ENCODE assay signal across 13 cellular contexts in genomic region chr2:172248381-172249173, GRCh38.
DNase-seq lines count a peak whose midpoint lies in the region; TF ChIP-seq lines count a peak whose summit lies in the region.
"Had no signal": no experiment of that assay in that cellular context is flagged by ENCODE, and none has a peak within 500 bp of the region (broad histone marks: within the 10 kb centered on the region; RNA-seq: fewer than 3 reads in every experiment).

No MANE protein-coding gene starts in this region.

- WGBS in neuronal stem cell (ENCODE audit: extremely low coverage in 2 of 2, insufficient read length in 2 of 2, insufficient replicate concordance in 1 of 2), 2 donors = no CpG with 5 or more reads among the region's 5 CpGs

- no peak overlapping the region for H4K91ac ChIP-seq in neuronal stem cell (ENCODE audit: low read depth, low read length, poor library complexity)

- H3K4ac ChIP-seq in neuronal stem cell (ENCODE audit: low read length) = no peak overlapping the region

- no peak overlapping the region for H3K14ac ChIP-seq in neuronal stem cell (ENCODE audit: low read length)

- no peak overlapping the region for H3K18ac ChIP-seq in neuronal stem cell (ENCODE audit: low read length)

- peak; percentile 97 for DNase-seq in ELR (ENCODE audit: low read depth)
- DNase-seq in NCI-H69 (lab: John Stamatoyannopoulos, UW) = peak; percentile 34
- DNase-seq in dermis blood vessel endothelial cell = peak; percentile 46
- DNase-seq in neuronal stem cell (ENCODE audit: low spot score) = no peak
- DNase-seq in NCI-H345 treated with DMSO at 0.1 percent for 48 hours (lab: John Stamatoyannopoulos, UW; ENCODE audit: unreplicated experiment) = no peak
- no peak for DNase-seq in NCI-H774 (lab: John Stamatoyannopoulos, UW)
- DNase-seq in brain microvascular endothelial cell = no peak
- DNase-seq in NCI-H187 treated with DMSO at 0.1 percent for 48 hours (lab: John Stamatoyannopoulos, UW) = no peak
- DNase-seq: activated naive CD8-positive, alpha-beta T cell treated with anti-CD3 and anti-CD28 coated beads, Interleukin-2, amount 50 U/mL, for 24 hours; CD4-positive, alpha-beta T cell; colonic mucosa; foreskin melanocyte; naive B cell had no signal

- H3K4me1 ChIP-seq in neuronal stem cell (ENCODE audit: control insufficient read depth in 2 of 2, insufficient read depth in 1 of 2, low read depth in 1 of 2, low read length in 2 of 2) = peaks cover 7 to 35% of the 10 kb centered on the region in 2 donors
- H3K4me1 ChIP-seq: colonic mucosa had no signal

- H3K4me2 ChIP-seq in neuronal stem cell (ENCODE audit: insufficient read depth, low read length, poor library complexity, severe bottlenecking) = no peak overlapping the region

- H3K4me3 ChIP-seq in neuronal stem cell (ENCODE audit: low read length in 2 of 2) (no peak overlapping the region), brain microvascular endothelial cell (ENCODE audit: low read depth, low read length) (no peak overlapping the region)
- H3K4me3 ChIP-seq: colonic mucosa had no signal

- H3K79me1 ChIP-seq in neuronal stem cell (ENCODE audit: low read depth, low read length) = no peaks in the 10 kb centered on the region

- peak overlapping the region; percentile 19 for H2AFZ ChIP-seq in neuronal stem cell (ENCODE audit: low read length)

- H3K9ac ChIP-seq in neuronal stem cell (ENCODE audit: low read depth, low read length, poor library complexity) = no peak overlapping the region

- no peak overlapping the region for H4K8ac ChIP-seq in neuronal stem cell (ENCODE audit: low read depth, low read length)

- H3K9me3 ChIP-seq in neuronal stem cell (replicated peaks in 1 of 2; ENCODE audit: control insufficient read depth in 2 of 2, insufficient read depth in 1 of 2, low read depth in 1 of 2, low read length in 2 of 2) = no peaks in the 10 kb centered on the region
- H3K9me3 ChIP-seq: colonic mucosa had no signal

- no peak overlapping the region for H3K23ac ChIP-seq in neuronal stem cell (ENCODE audit: low read depth, low read length, poor library complexity)

- H2BK120ac ChIP-seq in neuronal stem cell (ENCODE audit: low read depth, low read length) = no peak overlapping the region

- H3K27me3 ChIP-seq in neuronal stem cell (ENCODE audit: control insufficient read depth in 3 of 3, insufficient read depth in 3 of 3, low read depth in 1 of 3, low read length in 3 of 3) (no peaks in the 10 kb centered on the region), brain microvascular endothelial cell (replicated peaks) (no peaks in the 10 kb centered on the region)
- H3K27me3 ChIP-seq: colonic mucosa had no signal

- TF ChIP-seq CTCF in brain microvascular endothelial cell (IDR thresholded peaks at IDR 0.05; ENCODE audit: low read depth, low read length, missing control alignments) = no peak

- H2AK5ac ChIP-seq in neuronal stem cell (ENCODE audit: low read depth, low read length) = no peak overlapping the region

- H3K27ac ChIP-seq in neuronal stem cell (replicated peaks; ENCODE audit: low read length) = no peak overlapping the region
- no peak overlapping the region for H3K27ac ChIP-seq in brain microvascular endothelial cell
- H3K27ac ChIP-seq: colonic mucosa had no signal

- no peak overlapping the region for H2BK12ac ChIP-seq in neuronal stem cell (ENCODE audit: low read length)

- H3K36me3 ChIP-seq in neuronal stem cell (replicated peaks in 1 of 2; ENCODE audit: control insufficient read depth in 2 of 2, insufficient read depth in 2 of 2, low read length in 2 of 2) (no peaks in the 10 kb centered on the region), brain microvascular endothelial cell (replicated peaks) (no peaks in the 10 kb centered on the region)
- H3K36me3 ChIP-seq: colonic mucosa had no signal

- H2BK5ac ChIP-seq in neuronal stem cell (ENCODE audit: low read length) = no peak overlapping the region

- in situ Hi-C loops in brain microvascular endothelial cell (cut with HindIII; ENCODE audit: low pct_ligation_motif_present, low sequenced_read_pairs) = no loop called here

- no peak overlapping the region for H2BK15ac ChIP-seq in neuronal stem cell (ENCODE audit: low read length)

Comparison
In these comparisons a context has a peak if more than half of its experiments do, and no peak if none do; other contexts are left out.
1. DNase-seq: peak in ELR (single experiment), NCI-H69 (single experiment) and dermis blood vessel endothelial cell (single experiment); none in neuronal stem cell (single experiment), NCI-H345 treated with DMSO at 0.1 percent for 48 hours (single experiment), NCI-H774 (single experiment), brain microvascular endothelial cell (single experiment) and NCI-H187 treated with DMSO at 0.1 percent for 48 hours (single experiment).